In the genomic region with DNA sequence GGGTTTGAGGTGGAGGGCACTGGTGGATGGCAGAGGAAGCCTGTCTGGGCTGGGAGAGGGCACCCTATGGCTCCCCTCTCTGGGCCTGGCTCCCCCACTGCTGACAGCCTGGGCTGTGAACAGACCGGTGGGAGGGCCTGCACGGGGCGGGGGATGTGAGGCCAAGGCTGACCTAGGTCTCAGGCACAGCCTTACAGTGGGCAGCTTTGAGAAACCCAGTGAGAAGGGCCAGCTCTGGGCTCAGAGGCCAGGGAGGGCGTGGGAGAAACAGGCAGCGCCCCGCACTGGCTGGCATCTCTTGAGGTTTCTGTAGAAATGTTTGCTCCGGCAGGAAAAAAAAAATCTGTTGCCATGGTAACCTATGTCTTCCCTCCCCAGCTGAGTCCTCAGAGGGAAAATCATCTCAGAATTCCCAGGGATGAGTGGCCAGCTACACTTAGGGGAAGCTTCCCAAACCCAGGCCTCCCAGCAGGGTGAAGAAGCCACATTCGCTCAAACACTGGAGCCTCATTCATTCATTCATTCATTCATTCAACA, we compare ENCODE assay signal across 10 cellular contexts.
A peak's percentile ranks its signal among the peaks of the same experiment; 100 is the strongest.
DNase-seq lines count a peak whose midpoint lies in the region; TF ChIP-seq lines count a peak whose summit lies in the region.
"Had no signal": no experiment of that assay in that cellular context is flagged by ENCODE, and none has a peak within 500 bp of the region (broad histone marks: within the 10 kb centered on the region; RNA-seq: fewer than 3 reads in every experiment).

No MANE protein-coding gene starts in this region.

- no peaks in the 10 kb centered on the region for H3K36me3 ChIP-seq in brain microvascular endothelial cell (replicated peaks)
- H3K36me3 ChIP-seq in Karpas-422 (ENCODE audit: insufficient read depth, low read length): no peaks in the 10 kb centered on the region

- H3K79me2 ChIP-seq in Karpas-422 (ENCODE audit: low read length): no peaks in the 10 kb centered on the region

- H3K27me3 ChIP-seq in brain microvascular endothelial cell (replicated peaks) (no peaks in the 10 kb centered on the region), Karpas-422 (ENCODE audit: low read length) (no peaks in the 10 kb centered on the region)

- H3K27ac ChIP-seq in brain microvascular endothelial cell: peak overlapping the region; percentile 37
- no peak overlapping the region for H3K27ac ChIP-seq in Karpas-422 (ENCODE audit: low read length)

- intact Hi-C loops in activated CD4-positive, alpha-beta T cell treated with anti-CD3 and anti-CD28 coated beads, Interleukin-2, amount 10 ng/mL, durations not matched to agents 24 days and 14 days (cut with micrococcal nuclease): no loop called here

- H3K27ac Mint-ChIP-seq in activated CD4-positive, alpha-beta T cell treated with anti-CD3 and anti-CD28 coated beads, Interleukin-2, amount 10 ng/mL, durations not matched to agents 24 days and 14 days: no peak overlapping the region

- no peak overlapping the region for H3K4me3 ChIP-seq in brain microvascular endothelial cell (ENCODE audit: low read depth, low read length)
- no peak overlapping the region for H3K4me3 ChIP-seq in Karpas-422 (ENCODE audit: low read length)

- no peaks in the 10 kb centered on the region for H4K20me1 ChIP-seq in Karpas-422 (ENCODE audit: insufficient read depth, low read depth, low read length)

- H3K9me2 ChIP-seq in Karpas-422 (replicated peaks; ENCODE audit: insufficient read depth, low read length): no peaks in the 10 kb centered on the region

- DNase-seq in A172 (ENCODE audit: low spot score) (peak; percentile 88), HS-27A (ENCODE audit: low read depth) (peak; percentile 17), brain microvascular endothelial cell (peak; percentile 76), left kidney (ENCODE audit: low read depth, low spot score) (peak; percentile 78), DMS153 treated with DMSO at 0.1 percent for 48 hours (lab: John Stamatoyannopoulos, UW; ENCODE audit: unreplicated experiment) (no peak), Karpas-422 (no peak)
- no peak for DNase-seq in activated CD4-positive, alpha-beta T cell treated with anti-CD3 and anti-CD28 coated beads, Interleukin-2, amount 10 ng/mL, durations not matched to agents 24 days and 14 days
- DNase-seq in activated CD8-positive, alpha-beta memory T cell treated with anti-CD3 and anti-CD28 coated beads, Interleukin-2, amount 50 U/mL, for 48 hours: no peak
- DNase-seq: DND-41, naive B cell had no signal

- H2AFZ ChIP-seq in Karpas-422 (ENCODE audit: low read length): no peak overlapping the region

- H3K9me3 Mint-ChIP-seq in activated CD4-positive, alpha-beta T cell treated with anti-CD3 and anti-CD28 coated beads, Interleukin-2, amount 10 ng/mL, durations not matched to agents 24 days and 14 days: no peaks in the 10 kb centered on the region
- H3K9me3 Mint-ChIP-seq: naive B cell had no signal

- no peak overlapping the region for H3K4me2 ChIP-seq in Karpas-422 (ENCODE audit: low read depth, low read length, poor library complexity, severe bottlenecking)

- peak; percentile 50 for TF ChIP-seq CTCF in brain microvascular endothelial cell (IDR thresholded peaks at IDR 0.05; ENCODE audit: low read depth, low read length, missing control alignments)

- H3K4me1 Mint-ChIP-seq in activated CD4-positive, alpha-beta T cell treated with anti-CD3 and anti-CD28 coated beads, Interleukin-2, amount 10 ng/mL, durations not matched to agents 24 days and 14 days: peaks cover 17% of the 10 kb centered on the region

- H3K4me1 ChIP-seq in Karpas-422 (ENCODE audit: low read length): peaks cover 10% of the 10 kb centered on the region

- H3K27me3 Mint-ChIP-seq in activated CD4-positive, alpha-beta T cell treated with anti-CD3 and anti-CD28 coated beads, Interleukin-2, amount 10 ng/mL, durations not matched to agents 24 days and 14 days: peaks cover 2% of the 10 kb centered on the region

- H3K4me3 Mint-ChIP-seq in activated CD4-positive, alpha-beta T cell treated with anti-CD3 and anti-CD28 coated beads, Interleukin-2, amount 10 ng/mL, durations not matched to agents 24 days and 14 days: no peak overlapping the region
- H3K4me3 Mint-ChIP-seq: naive B cell had no signal

- no peaks in the 10 kb centered on the region for H3K36me3 Mint-ChIP-seq in activated CD4-positive, alpha-beta T cell treated with anti-CD3 and anti-CD28 coated beads, Interleukin-2, amount 10 ng/mL, durations not matched to agents 24 days and 14 days (ENCODE audit: low read depth)
- H3K36me3 Mint-ChIP-seq: naive B cell had no signal

- H3K9ac ChIP-seq in Karpas-422 (ENCODE audit: low read length): no peak overlapping the region

- in situ Hi-C loops in brain microvascular endothelial cell (cut with HindIII; ENCODE audit: low pct_ligation_motif_present, low sequenced_read_pairs): no loop called here

- H3K9me3 ChIP-seq in Karpas-422 (ENCODE audit: low read length): no peaks in the 10 kb centered on the region

Comparison
In these comparisons a context has a peak if more than half of its experiments do, and no peak if none do; other contexts are left out.
1. DNase-seq: peak in A172 (single experiment), HS-27A (single experiment), brain microvascular endothelial cell (single experiment) and left kidney (single experiment); none in DMS153 treated with DMSO at 0.1 percent for 48 hours (single experiment), Karpas-422 (single experiment), activated CD4-positive, alpha-beta T cell treated with anti-CD3 and anti-CD28 coated beads, Interleukin-2, amount 10 ng/mL, durations not matched to agents 24 days and 14 days (single experiment) and activated CD8-positive, alpha-beta memory T cell treated with anti-CD3 and anti-CD28 coated beads, Interleukin-2, amount 50 U/mL, for 48 hours (single experiment).